8 cellular contexts compared by ENCODE assay signal in the genomic region with DNA sequence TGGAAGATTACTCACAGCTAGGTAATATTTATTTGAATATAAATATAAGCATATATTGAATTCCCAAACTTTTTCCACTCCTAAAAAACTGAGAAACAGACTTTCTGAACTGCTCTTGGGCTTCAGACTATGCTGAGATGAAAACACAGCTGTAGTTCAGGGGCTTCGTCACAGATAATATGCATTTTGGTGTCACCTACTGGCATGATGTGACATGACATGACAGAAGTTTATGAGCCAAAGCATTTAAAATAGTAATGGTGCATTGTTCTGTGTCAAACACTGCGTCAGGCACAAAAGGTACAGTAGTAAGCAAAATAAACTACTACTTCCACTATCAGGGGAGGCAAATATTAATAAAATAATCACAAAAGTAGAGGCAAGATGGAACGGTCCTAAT.
DNase-seq lines count a peak whose midpoint lies in the region; ATAC-seq and TF ChIP-seq lines count a peak whose summit lies in the region.

No MANE protein-coding gene starts in this region.

- H3K4me3 ChIP-seq in heart left ventricle, result no peak overlapping the region

- H3K27me3 Mint-ChIP-seq in stimulated activated naive CD8-positive, alpha-beta T cell treated with anti-CD3 and anti-CD28 coated beads, Interleukin-15, amount 100 ng/mL, for 72 hours, result peaks cover 7% of the 10 kb centered on the region

- no peaks in the 10 kb centered on the region for H3K27me3 ChIP-seq in heart left ventricle

- H3K9me3 ChIP-seq in heart left ventricle, result no peaks in the 10 kb centered on the region

- no peak overlapping the region for H3K27ac ChIP-seq in heart left ventricle

- intact Hi-C loops in heart left ventricle (cut with DNase I), result loop anchor here in 5 of 10 donors (5.0 to 10.0 kb wide), 3 partner anchors 86 to 246 kb away; no protein-coding TSS in a partner anchor

- ATAC-seq in GM19463 (IDR thresholded peaks at IDR 0.05; ENCODE audit: unreplicated experiment) (peak; percentile 84), heart left ventricle (peak in 3 of 4 donors; percentile 49 to 64 (median 52))
- peak; percentile 67 for ATAC-seq in stimulated activated naive CD8-positive, alpha-beta T cell treated with anti-CD3 and anti-CD28 coated beads, Interleukin-15, amount 100 ng/mL, for 72 hours

- no peaks in the 10 kb centered on the region for H3K36me3 ChIP-seq in heart left ventricle

- H3K27ac Mint-ChIP-seq in stimulated activated naive CD8-positive, alpha-beta T cell treated with anti-CD3 and anti-CD28 coated beads, Interleukin-15, amount 100 ng/mL, for 72 hours, result no peak overlapping the region

- TF ChIP-seq CTCF in heart left ventricle (IDR thresholded peaks at IDR 0.05), result peak in 11 of 12 donors; percentile 27 to 54 (median 46)

- peaks cover 0 to 23% (median 4%) of the 10 kb centered on the region in 12 donors for H3K4me1 ChIP-seq in heart left ventricle

- DNase-seq in EL (peak; percentile 23), HuH-7 (ENCODE audit: low spot score) (peak; percentile 32), SK-MEL-5 (ENCODE audit: low read depth, low spot score) (peak; percentile 43), heart left ventricle (no peak), T1000 (lab: John Stamatoyannopoulos, UW) (no peak), hepatic stellate cell (ENCODE audit: low spot score) (no peak)
- peak in 1 of 2 donors; percentile 13 for DNase-seq in stimulated activated naive CD8-positive, alpha-beta T cell treated with anti-CD3 and anti-CD28 coated beads, Interleukin-15, amount 100 ng/mL, for 72 hours

- peaks cover 31% of the 10 kb centered on the region for H3K4me1 Mint-ChIP-seq in stimulated activated naive CD8-positive, alpha-beta T cell treated with anti-CD3 and anti-CD28 coated beads, Interleukin-15, amount 100 ng/mL, for 72 hours

- WGBS in heart left ventricle, 4 donors, result 28 to 31% (median 29%) methylated on average over 3 of the region's 3 CpGs

- H3K4me3 Mint-ChIP-seq in stimulated activated naive CD8-positive, alpha-beta T cell treated with anti-CD3 and anti-CD28 coated beads, Interleukin-15, amount 100 ng/mL, for 72 hours, result no peak overlapping the region

- H3K9me3 Mint-ChIP-seq in stimulated activated naive CD8-positive, alpha-beta T cell treated with anti-CD3 and anti-CD28 coated beads, Interleukin-15, amount 100 ng/mL, for 72 hours, result no peaks in the 10 kb centered on the region

- in situ Hi-C loops in SK-MEL-5 (cut with HindIII; ENCODE audit: low pct_unique_long_range_greater_than_20kb, low sequenced_read_pairs), result no loop called here

- no peak for TF ChIP-seq POLR2A in heart left ventricle (IDR thresholded peaks at IDR 0.05)

Comparison
In these comparisons a context has a peak if more than half of its experiments do, and no peak if none do; other contexts are left out.
1. DNase-seq: peak in EL (single experiment), HuH-7 (single experiment) and SK-MEL-5 (single experiment); none in heart left ventricle (0 of 5), T1000 (single experiment) and hepatic stellate cell (single experiment).
2. Peak in every context shown above with its lines, with median percentiles within 50 percentile points of each other: ATAC-seq.